Comparison of ENCODE assay signal across 8 cellular contexts in genomic region chr2:8677646-8678592, GRCh38. TPM values are rescaled to one million over a fixed set of nuclear protein-coding genes. Genes with fewer than 3 reads are reported as not detected.
DNase-seq lines count a peak whose midpoint lies in the region; ATAC-seq and TF ChIP-seq lines count a peak whose summit lies in the region.

No MANE protein-coding gene starts in this region.

- POLR2A ChIA-PET in activated CD8-positive, alpha-beta T cell treated with anti-CD3 and anti-CD28 coated beads, Interleukin-2, amount 10 ng/mL, durations not matched to agents 7 days and 5 days (lab: Charles Lee): interaction anchor here (0.6 to 5.2 kb wide), 3 partner anchors 103 to 1317 kb away, joined by 4 to 73 read pairs (median 4); no protein-coding TSS in a partner anchor

- intact Hi-C loops in uterus (cut with DNase I; ENCODE audit: low total_unique reads): no loop called here

- H3K4me3 ChIP-seq in GM12875 (ENCODE audit: low read depth, low read length): peak overlapping the region; percentile 17
- H3K4me3 ChIP-seq in muscle layer of duodenum (ENCODE audit: low read depth in 1 of 2, low read length in 2 of 2): peak overlapping the region; percentile 67 to 69
- peak overlapping the region; percentile 37 to 49 for H3K4me3 ChIP-seq in uterus

- H3K9me3 Mint-ChIP-seq in activated CD8-positive, alpha-beta T cell treated with anti-CD3 and anti-CD28 coated beads, Interleukin-2, amount 10 ng/mL, durations not matched to agents 7 days and 5 days (ENCODE audit: insufficient read depth): peaks cover 19% of the 10 kb centered on the region

- TF ChIP-seq CTCF in 22Rv1 (IDR thresholded peaks at IDR 0.05) (no peak), GM12875 (IDR thresholded peaks at IDR 0.05; ENCODE audit: borderline replicate concordance, insufficient read depth, low read depth, low read length) (no peak), uterus (IDR thresholded peaks at IDR 0.05) (peak in 2 of 4 experiments; percentile 8 to 23)

- H3K36me3 Mint-ChIP-seq in activated CD8-positive, alpha-beta T cell treated with anti-CD3 and anti-CD28 coated beads, Interleukin-2, amount 10 ng/mL, durations not matched to agents 7 days and 5 days (ENCODE audit: low read depth): peaks cover 33% of the 10 kb centered on the region

- H3K4me1 ChIP-seq in muscle layer of duodenum (ENCODE audit: control insufficient read depth in 1 of 2, insufficient read depth in 2 of 2, low read length in 2 of 2) (peaks cover 9 to 17% of the 10 kb centered on the region in 2 donors), uterus (peaks cover 0 to 5% of the 10 kb centered on the region in 2 donors)

- H3K9me3 ChIP-seq in muscle layer of duodenum (ENCODE audit: control insufficient read depth in 1 of 2, low read length in 2 of 2) (peaks cover 5 to 7% of the 10 kb centered on the region in 2 donors), uterus (no peaks in the 10 kb centered on the region)

- H3K4me3 Mint-ChIP-seq in activated CD8-positive, alpha-beta T cell treated with anti-CD3 and anti-CD28 coated beads, Interleukin-2, amount 10 ng/mL, durations not matched to agents 7 days and 5 days: peak overlapping the region; percentile 81

- peak overlapping the region; percentile 100 for H3K27ac ChIP-seq in 22Rv1
- peak overlapping the region; percentile 77 for H3K27ac ChIP-seq in muscle layer of duodenum (ENCODE audit: low read length)
- peak overlapping the region; percentile 91 to 94 for H3K27ac ChIP-seq in uterus

- peaks cover 40% of the 10 kb centered on the region for H3K4me1 Mint-ChIP-seq in activated CD8-positive, alpha-beta T cell treated with anti-CD3 and anti-CD28 coated beads, Interleukin-2, amount 10 ng/mL, durations not matched to agents 7 days and 5 days (ENCODE audit: low read depth)

- CTCF ChIA-PET in activated CD8-positive, alpha-beta T cell treated with anti-CD3 and anti-CD28 coated beads, Interleukin-2, amount 10 ng/mL, durations not matched to agents 7 days and 5 days (lab: Charles Lee): no interaction called here

- H3K27me3 ChIP-seq in muscle layer of duodenum (ENCODE audit: low read depth, low read length) (no peaks in the 10 kb centered on the region), uterus (no peaks in the 10 kb centered on the region)

- peak in 1 of 2 donors; percentile 35 for TF ChIP-seq POLR2A in uterus (IDR thresholded peaks at IDR 0.05)

- peaks cover 43% of the 10 kb centered on the region for H3K27me3 Mint-ChIP-seq in activated CD8-positive, alpha-beta T cell treated with anti-CD3 and anti-CD28 coated beads, Interleukin-2, amount 10 ng/mL, durations not matched to agents 7 days and 5 days (ENCODE audit: low read depth)

- H3K27ac Mint-ChIP-seq in activated CD8-positive, alpha-beta T cell treated with anti-CD3 and anti-CD28 coated beads, Interleukin-2, amount 10 ng/mL, durations not matched to agents 7 days and 5 days: peak overlapping the region; percentile 82

- ATAC-seq in activated CD8-positive, alpha-beta T cell treated with anti-CD3 and anti-CD28 coated beads, Interleukin-2, amount 10 ng/mL, durations not matched to agents 7 days and 5 days: no peak
- ATAC-seq in GM18870 (IDR thresholded peaks at IDR 0.05; ENCODE audit: unreplicated experiment): no peak

- no peaks in the 10 kb centered on the region for H3K36me3 ChIP-seq in muscle layer of duodenum (ENCODE audit: control insufficient read depth in 1 of 2, insufficient read depth in 2 of 2, low read length in 2 of 2)
- H3K36me3 ChIP-seq in uterus: no peaks in the 10 kb centered on the region

- DNase-seq in NCI-H446 treated with DMSO at 0.1 percent for 48 hours (lab: John Stamatoyannopoulos, UW) (peak; percentile 64), fibroblast of gingiva (ENCODE audit: low read depth) (peak; percentile 21), uterus (peak; percentile 51 to 56)
- peak; percentile 64 for DNase-seq in activated CD8-positive, alpha-beta T cell treated with anti-CD3 and anti-CD28 coated beads, Interleukin-2, amount 10 ng/mL, durations not matched to agents 7 days and 5 days

RNA-seq across cellular contexts. Expression of gene ID2, which starts 3.9 kb away (rescaled TPM):
- total RNA-seq in activated CD8-positive, alpha-beta T cell treated with anti-CD3 and anti-CD28 coated beads, Interleukin-2, amount 10 ng/mL, durations not matched to agents 7 days and 5 days: 100 to 1,000 TPM; 257 to 263 TPM
- total RNA-seq in uterus: 100 to 1,000 TPM in 2 of 4 donors, 10 to 100 TPM in 2; 36.9 to 341 (median 176) TPM

Comparison
In these comparisons a context has a peak if more than half of its experiments do, and no peak if none do; other contexts are left out.
1. H3K4me3 ChIP-seq: peak in every context shown above with its lines; median percentile 68 in muscle layer of duodenum; 43 in uterus; 17 in GM12875.